ENCODE assay signal across 8 cellular contexts in genomic region chr15:40441736-40442531, GRCh38. TPM values are rescaled to one million over a fixed set of nuclear protein-coding genes. Genes with fewer than 3 reads are reported as not detected.
DNase-seq lines count a peak whose midpoint lies in the region; TF ChIP-seq lines count a peak whose summit lies in the region.

No MANE protein-coding gene starts in this region.

- CTCF ChIA-PET in activated CD4-positive, alpha-beta memory T cell treated with anti-CD3 and anti-CD28 coated beads for 36 hours (lab: Charles Lee), result interaction anchor here (0.7 to 3.1 kb wide), 10 partner anchors 9 to 366 kb away, joined by 3 to 10 read pairs (median 4); partner anchors contain the start of gene DNAJC17

- peaks cover 40% of the 10 kb centered on the region; the same call in 1 of the 2 replicates for H3K27me3 ChIP-seq in BLaER1
- no peaks in the 10 kb centered on the region; the same call in 1 of the 2 replicates for H3K27me3 ChIP-seq in H7 (ENCODE audit: control insufficient read depth, insufficient read depth, low read length)

- peaks cover 59% of the 10 kb centered on the region for H4K20me1 ChIP-seq in BLaER1

- no peaks in the 10 kb centered on the region for H3K9me3 ChIP-seq in BLaER1

- H3K36me3 ChIP-seq in BLaER1 (0 out of 2 replicates have a peak, but pooled peaks cover 14% of the 10 kb centered on the region), H7 (replicated peaks; ENCODE audit: control insufficient read depth, insufficient read depth, low read length) (no peaks in the 10 kb centered on the region)

- peaks cover 18% of the 10 kb centered on the region for H3K27me3 Mint-ChIP-seq in activated CD4-positive, alpha-beta memory T cell treated with anti-CD3 and anti-CD28 coated beads for 36 hours
- peaks cover 42% of the 10 kb centered on the region for H3K27me3 Mint-ChIP-seq in progenitor cell of endocrine pancreas

- DNase-seq in H7 (peak; percentile 80), fibroblast of mammary gland (ENCODE audit: low read depth) (no peak), progenitor cell of endocrine pancreas (ENCODE audit: low spot score, unreplicated experiment) (peak; percentile 35), COLO829 (ENCODE audit: low spot score) (no peak), HT-29 (ENCODE audit: low spot score) (no peak), NCI-H446 (lab: John Stamatoyannopoulos, UW) (no peak)
- DNase-seq in activated CD4-positive, alpha-beta memory T cell treated with anti-CD3 and anti-CD28 coated beads for 36 hours, result peak; percentile 41

- no peaks in the 10 kb centered on the region for H3K36me3 Mint-ChIP-seq in activated CD4-positive, alpha-beta memory T cell treated with anti-CD3 and anti-CD28 coated beads for 36 hours
- no peaks in the 10 kb centered on the region for H3K36me3 Mint-ChIP-seq in progenitor cell of endocrine pancreas (ENCODE audit: insufficient read depth)

- no peaks in the 10 kb centered on the region for H3K9me3 Mint-ChIP-seq in activated CD4-positive, alpha-beta memory T cell treated with anti-CD3 and anti-CD28 coated beads for 36 hours
- H3K9me3 Mint-ChIP-seq in progenitor cell of endocrine pancreas (ENCODE audit: low read depth), result no peaks in the 10 kb centered on the region

- peak overlapping the region; percentile 45 for H3K27ac Mint-ChIP-seq in activated CD4-positive, alpha-beta memory T cell treated with anti-CD3 and anti-CD28 coated beads for 36 hours
- peak overlapping the region; percentile 93 for H3K27ac Mint-ChIP-seq in progenitor cell of endocrine pancreas

- peak overlapping the region; percentile 86 for H3K4me3 Mint-ChIP-seq in activated CD4-positive, alpha-beta memory T cell treated with anti-CD3 and anti-CD28 coated beads for 36 hours
- H3K4me3 Mint-ChIP-seq in progenitor cell of endocrine pancreas (ENCODE audit: low read depth), result peak overlapping the region; percentile 88

- H3K27ac ChIP-seq in BLaER1, result peak overlapping the region; percentile 74

- H3K9ac ChIP-seq in BLaER1, result peak overlapping the region; percentile 86

- no peak for TF ChIP-seq CTCF in fibroblast of mammary gland (conservative IDR thresholded peaks at IDR 0.05; ENCODE audit: control insufficient read depth, insufficient read depth, low read depth, low read length)
- TF ChIP-seq CTCF in progenitor cell of endocrine pancreas (IDR thresholded peaks at IDR 0.05; ENCODE audit: unreplicated experiment), result peak; percentile 16

- H3K4me1 Mint-ChIP-seq in activated CD4-positive, alpha-beta memory T cell treated with anti-CD3 and anti-CD28 coated beads for 36 hours (ENCODE audit: low read depth), result peaks cover 58% of the 10 kb centered on the region
- H3K4me1 Mint-ChIP-seq in progenitor cell of endocrine pancreas (ENCODE audit: low read depth), result peaks cover 26% of the 10 kb centered on the region

- H3K4me3 ChIP-seq in BLaER1 (peak overlapping the region; percentile 92), H7 (ENCODE audit: insufficient read depth, low read depth, low read length) (peak overlapping the region; percentile 84), fibroblast of mammary gland (ENCODE audit: control insufficient read depth, low read depth, low read length) (peak overlapping the region; percentile 57)

- peak overlapping the region; percentile 97 for H3K4me2 ChIP-seq in BLaER1

- intact Hi-C loops in activated CD4-positive, alpha-beta memory T cell treated with anti-CD3 and anti-CD28 coated beads for 36 hours (cut with micrococcal nuclease), result loop anchor here (2.0 to 5.0 kb wide), 3 partner anchors 37 to 65 kb away; partner anchors contain the start of gene IVD

- POLR2A ChIA-PET in activated CD4-positive, alpha-beta memory T cell treated with anti-CD3 and anti-CD28 coated beads for 36 hours (lab: Charles Lee), result interaction anchor here (0.6 to 1.4 kb wide), 4 partner anchors 9 to 134 kb away, joined by 3 to 4 read pairs (median 3); partner anchors contain the start of gene PLCB2

- peaks cover 59% of the 10 kb centered on the region for H3K4me1 ChIP-seq in BLaER1

RNA-seq across cellular contexts. Expression of gene BAHD1, which starts 1.2 kb away (rescaled TPM):
- total RNA-seq in H7 (2014; rRNA removed; shearing (Covaris generic)), result 45.7 and 47.4 TPM in 2 replicates
- total RNA-seq in activated CD4-positive, alpha-beta memory T cell treated with anti-CD3 and anti-CD28 coated beads for 36 hours, result 10 to 100 TPM; 18.8 to 19.5 TPM
- 24.1 and 24.3 TPM in 2 replicates for total RNA-seq in progenitor cell of endocrine pancreas
- 26.6 and 26.7 TPM in 2 replicates for total RNA-seq in HT-29 (2014; rRNA removed; shearing (Covaris generic))

RNA-seq across cellular contexts. Expression of gene CHST14, which starts 28.9 kb away (rescaled TPM):
- 11.7 and 15.2 TPM in 2 replicates for total RNA-seq in H7 (2014; rRNA removed; shearing (Covaris generic))
- total RNA-seq in activated CD4-positive, alpha-beta memory T cell treated with anti-CD3 and anti-CD28 coated beads for 36 hours, result 1 to 10 TPM; 8.2 to 8.7 TPM
- total RNA-seq in progenitor cell of endocrine pancreas, result 29.1 and 29.3 TPM in 2 replicates
- 8.6 and 9.0 TPM in 2 replicates for total RNA-seq in HT-29 (2014; rRNA removed; shearing (Covaris generic))

RNA-seq across cellular contexts. Expression of gene IVD, which starts 36.3 kb away (rescaled TPM):
- total RNA-seq in H7 (2014; rRNA removed; shearing (Covaris generic)), result 28.6 and 31.4 TPM in 2 replicates
- total RNA-seq in activated CD4-positive, alpha-beta memory T cell treated with anti-CD3 and anti-CD28 coated beads for 36 hours, result 10 to 100 TPM; 37.3 to 38.7 TPM
- 82.0 and 93.0 TPM in 2 replicates for total RNA-seq in progenitor cell of endocrine pancreas
- 38.8 and 44.6 TPM in 2 replicates for total RNA-seq in HT-29 (2014; rRNA removed; shearing (Covaris generic))

RNA-seq across cellular contexts. Expression of gene KNSTRN, which starts 59.4 kb away (rescaled TPM):
- total RNA-seq in H7 (2014; rRNA removed; shearing (Covaris generic)), result 72.2 and 104 TPM in 2 replicates
- total RNA-seq in activated CD4-positive, alpha-beta memory T cell treated with anti-CD3 and anti-CD28 coated beads for 36 hours, result 10 to 100 TPM; 59.8 to 61.5 TPM
- 44.8 and 46.2 TPM in 2 replicates for total RNA-seq in progenitor cell of endocrine pancreas
- 58.7 and 72.9 TPM in 2 replicates for total RNA-seq in HT-29 (2014; rRNA removed; shearing (Covaris generic))

Comparison
In these comparisons a context has a peak if more than half of its experiments do, and no peak if none do; other contexts are left out.
1. DNase-seq: peak in H7 (single experiment), activated CD4-positive, alpha-beta memory T cell treated with anti-CD3 and anti-CD28 coated beads for 36 hours (single experiment) and progenitor cell of endocrine pancreas (single experiment); none in fibroblast of mammary gland (single experiment), COLO829 (single experiment), HT-29 (single experiment) and NCI-H446 (0 of 2).
2. Peak in every context shown above with its lines, with median percentiles within 50 percentile points of each other: H3K4me3 ChIP-seq.